In genomic region chr11:112822478-112823274, GRCh38 we compare ENCODE assay signal across 1 cellular context.
TF ChIP-seq lines count a peak whose summit lies in the region.

No MANE protein-coding gene starts in this region.

TF ChIP-seq in SK-N-SH treated with all-trans-retinoic acid at 6 μM for 48 hours, 23 proteins besides CTCF, POLR2A, EP300 and RAD21 (continued from another document):
- TF ChIP-seq BACH2 (CRISPR knock-in tag; IDR thresholded peaks at IDR 0.05; ENCODE audit: borderline replicate concordance) (no peak), SNAI2 (CRISPR knock-in tag; IDR thresholded peaks at IDR 0.05) (no peak), GLIS3 (CRISPR knock-in tag; IDR thresholded peaks at IDR 0.05) (no peak), OSR1 (CRISPR knock-in tag; IDR thresholded peaks at IDR 0.05) (no peak), TOX (CRISPR knock-in tag; IDR thresholded peaks at IDR 0.05; ENCODE audit: borderline replicate concordance) (no peak), ISL1 (CRISPR knock-in tag; IDR thresholded peaks at IDR 0.05) (no peak), CSRNP3 (CRISPR knock-in tag; IDR thresholded peaks at IDR 0.05) (no peak), ZFP3 (CRISPR knock-in tag; IDR thresholded peaks at IDR 0.05) (no peak), ARNTL (CRISPR knock-in tag; IDR thresholded peaks at IDR 0.05; ENCODE audit: borderline replicate concordance, low read depth) (no peak), TSHZ2 (CRISPR knock-in tag; IDR thresholded peaks at IDR 0.05) (no peak), ZNF565 (CRISPR knock-in tag; conservative IDR thresholded peaks at IDR 0.05; ENCODE audit: low read depth) (no peak), CSDC2 (CRISPR knock-in tag; IDR thresholded peaks at IDR 0.05) (no peak), ZNF70 (CRISPR knock-in tag; IDR thresholded peaks at IDR 0.05) (no peak)
TF ChIP-seq in SK-N-SH treated with all-trans-retinoic acid at 6 μM for 48 hours: peak in this region for 0.
